Comparison of ENCODE assay signal across 8 cellular contexts in genomic region chr1:234373064-234373937, GRCh38. TPM values are rescaled to one million over a fixed set of nuclear protein-coding genes. Genes with fewer than 3 reads are reported as not detected.
DNase-seq lines count a peak whose midpoint lies in the region; ATAC-seq, FAIRE-seq and TF ChIP-seq lines count a peak whose summit lies in the region.

TSS of gene COA6 (plus strand) at chr1:234373456. CDS start at chr1:234373467, 11 bp downstream.

- WGBS in aorta, 2 donors: 0% methylated on average over 59 to 62 of the region's 62 CpGs

- FAIRE-seq in GM18507 (lab: Jason Lieb, UNC) (peak; percentile 97), astrocyte (lab: Jason Lieb, UNC) (no peak)

- H3K4me3 ChIP-seq in astrocyte (ENCODE audit: insufficient read depth, low read depth, low read length): peak within 1 kb of the TSS; percentile 97
- H3K4me3 ChIP-seq in rectal smooth muscle tissue (ENCODE audit: low read length): peak within 1 kb of the TSS; percentile 100
- H3K4me3 ChIP-seq in aorta (ENCODE audit: low read length in 2 of 2): peak within 1 kb of the TSS; percentile 76 to 99

- H3K27me3 ChIP-seq in astrocyte (ENCODE audit: insufficient read depth, low read length) (no peaks in the 10 kb centered on the region), rectal smooth muscle tissue (ENCODE audit: control insufficient read depth, insufficient read depth, low read length) (no peaks in the 10 kb centered on the region), aorta (ENCODE audit: control insufficient read depth in 1 of 2, insufficient read depth in 2 of 2, low read length in 1 of 2) (no peaks in the 10 kb centered on the region)

- H3K9me3 ChIP-seq in astrocyte (ENCODE audit: insufficient read depth, low read depth, low read length) (no peaks in the 10 kb centered on the region), aorta (ENCODE audit: control insufficient read depth, low read length) (no peaks in the 10 kb centered on the region)

- H3K4me3 Mint-ChIP-seq in astrocyte (ENCODE audit: unreplicated experiment): peak within 1 kb of the TSS; percentile 95

- intact Hi-C loops in aorta (cut with DNase I): no loop called here

- peaks cover 17% of the 10 kb centered on the region for H3K36me3 ChIP-seq in astrocyte (ENCODE audit: insufficient read depth, low read length)
- peaks cover 5% of the 10 kb centered on the region for H3K36me3 ChIP-seq in rectal smooth muscle tissue (ENCODE audit: control insufficient read depth, insufficient read depth, low read length)
- no peaks in the 10 kb centered on the region for H3K36me3 ChIP-seq in aorta (ENCODE audit: control insufficient read depth in 1 of 2, insufficient read depth in 2 of 2, low read length in 1 of 2)

- DNase-seq in GM18507 (ENCODE audit: extremely low spot score, insufficient read length, low read depth) (peak; percentile 84), NCI-H2029 (lab: John Stamatoyannopoulos, UW) (peak; percentile 90), T-helper 22 cell (ENCODE audit: low read depth) (peak; percentile 78), astrocyte (ENCODE audit: low read depth) (peak; percentile 95), hepatic stellate cell (ENCODE audit: low spot score) (peak; percentile 83), aorta (peak; percentile 94 to 96)

- no peaks in the 10 kb centered on the region for H4K20me1 ChIP-seq in astrocyte (ENCODE audit: insufficient read depth, low read length)

- peak within 1 kb of the TSS; percentile 95 for H3K27ac ChIP-seq in astrocyte (ENCODE audit: low read depth, low read length)
- peak within 1 kb of the TSS; percentile 97 for H3K27ac ChIP-seq in rectal smooth muscle tissue (ENCODE audit: low read depth, low read length)
- H3K27ac ChIP-seq in aorta (ENCODE audit: low read depth in 1 of 2, low read length in 2 of 2): peak within 1 kb of the TSS; percentile 62 to 98

- peak within 1 kb of the TSS; percentile 95 for H3K4me2 ChIP-seq in astrocyte (ENCODE audit: low read length)

- ATAC-seq in HG02973 (IDR thresholded peaks at IDR 0.05; ENCODE audit: unreplicated experiment) (peak; percentile 95), aorta (ENCODE audit: low FRiP score) (peak; percentile 98)

- H3K27me3 Mint-ChIP-seq in astrocyte (ENCODE audit: low read depth, unreplicated experiment): peaks cover 3% of the 10 kb centered on the region

- H3K9ac ChIP-seq in astrocyte (ENCODE audit: low read length) (peak within 1 kb of the TSS; percentile 98), rectal smooth muscle tissue (ENCODE audit: low read length) (peak within 1 kb of the TSS; percentile 97)

- H3K9me3 Mint-ChIP-seq in astrocyte (ENCODE audit: unreplicated experiment): no peaks in the 10 kb centered on the region

- no peak for TF ChIP-seq CTCF in astrocyte (IDR thresholded peaks at IDR 0.05; ENCODE audit: insufficient read depth, low read depth, low read length)

- peaks cover 30% of the 10 kb centered on the region for H3K79me2 ChIP-seq in astrocyte (ENCODE audit: insufficient read depth, low read length)

- peaks cover 9% of the 10 kb centered on the region for H3K4me1 Mint-ChIP-seq in astrocyte (ENCODE audit: low read depth, unreplicated experiment)

- H3K27ac Mint-ChIP-seq in astrocyte (ENCODE audit: unreplicated experiment): peak within 1 kb of the TSS; percentile 99

- H2AFZ ChIP-seq in astrocyte (ENCODE audit: low read depth, low read length): peak within 1 kb of the TSS; percentile 93

- H3K4me1 ChIP-seq in astrocyte (ENCODE audit: insufficient read depth, low read length): peaks cover 11% of the 10 kb centered on the region
- peaks cover 11% of the 10 kb centered on the region for H3K4me1 ChIP-seq in rectal smooth muscle tissue (ENCODE audit: control insufficient read depth, insufficient read depth, low read length)
- peaks cover 0 to 4% of the 10 kb centered on the region in 2 donors for H3K4me1 ChIP-seq in aorta (ENCODE audit: control insufficient read depth in 1 of 2, insufficient read depth in 2 of 2, low read length in 2 of 2)

- peaks cover 7% of the 10 kb centered on the region for H3K36me3 Mint-ChIP-seq in astrocyte (ENCODE audit: low read depth, unreplicated experiment)

RNA-seq across cellular contexts. Expression of gene COA6, which starts in this region (rescaled TPM):
- total RNA-seq in astrocyte (19.9 and 22.0 TPM in 2 replicates), aorta (10 to 100 TPM; 12.3 to 13.0 TPM)
- 10 to 100 TPM; 15.3 to 53.8 TPM for polyA plus RNA-seq in aorta

Comparison
In these comparisons a context has a peak if more than half of its experiments do, and no peak if none do; other contexts are left out.
1. Peak in every context shown above with its lines: DNase-seq, ATAC-seq, H3K4me3 ChIP-seq and H3K27ac ChIP-seq.